In the genomic region with DNA sequence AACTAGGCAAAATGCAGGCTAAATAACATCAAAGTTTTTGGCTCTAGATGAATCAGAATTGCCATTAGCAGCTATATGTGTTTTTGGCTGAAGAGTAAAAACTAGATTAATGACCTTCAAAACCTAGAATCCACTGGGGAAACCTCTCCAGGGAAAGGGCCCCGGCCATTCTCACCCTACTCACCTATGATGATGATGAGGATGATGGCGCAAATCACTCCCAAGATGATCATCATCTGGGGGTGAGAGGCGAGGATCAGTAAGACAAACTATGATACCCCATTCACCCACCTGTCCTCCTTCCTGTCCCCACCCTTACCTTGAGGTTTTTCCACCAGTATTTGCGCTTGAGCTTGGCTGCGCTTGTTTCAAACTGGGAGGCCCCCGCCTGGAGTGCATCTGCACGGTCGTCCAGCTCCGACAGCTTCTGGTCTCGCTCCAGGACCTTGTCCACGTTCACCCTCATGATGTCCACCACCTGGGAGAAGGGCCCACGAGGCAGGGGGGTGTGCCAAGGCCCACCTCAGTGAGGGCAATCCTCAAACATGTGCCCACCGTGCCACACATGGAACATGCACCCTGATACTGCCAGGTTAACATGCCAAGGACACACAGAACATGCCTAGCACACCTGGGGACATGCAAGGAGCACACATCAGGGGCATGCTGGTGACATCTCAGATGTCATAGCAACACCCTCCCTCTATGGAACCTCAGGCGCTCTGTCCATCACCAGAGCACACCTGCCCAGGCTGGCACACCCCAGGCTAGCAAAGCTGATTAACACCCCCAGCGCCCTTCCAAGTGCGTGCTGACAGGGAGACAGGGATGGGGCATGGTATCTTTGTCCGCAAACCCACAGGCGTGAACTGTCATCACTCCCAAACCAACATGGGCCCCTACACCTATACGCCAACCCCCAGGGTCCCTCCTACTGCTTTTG, we compare ENCODE assay signal across 6 cellular contexts. TPM values are rescaled to one million over a fixed set of nuclear protein-coding genes. Genes with fewer than 3 reads are reported as not detected.
DNase-seq lines count a peak whose midpoint lies in the region; ATAC-seq and TF ChIP-seq lines count a peak whose summit lies in the region.

No MANE protein-coding gene starts in this region.

- ATAC-seq in left lung (no peak), GM18867 (IDR thresholded peaks at IDR 0.05; ENCODE audit: unreplicated experiment) (no peak)

- H3K27ac ChIP-seq in left lung: peak overlapping the region; percentile 92 to 95

- no peaks in the 10 kb centered on the region for H3K27me3 ChIP-seq in BJ (ENCODE audit: control insufficient read depth, insufficient read depth, low read length)
- H3K27me3 ChIP-seq in left lung: no peaks in the 10 kb centered on the region

- peaks cover 52% of the 10 kb centered on the region for H3K4me1 Mint-ChIP-seq in activated CD4-positive, alpha-beta memory T cell treated with anti-CD3 and anti-CD28 coated beads for 36 hours (ENCODE audit: low read depth)

- peaks cover 12% of the 10 kb centered on the region for H3K36me3 ChIP-seq in BJ (ENCODE audit: control insufficient read depth, insufficient read depth, low read length)
- H3K36me3 ChIP-seq in left lung: peaks cover 0 to 29% of the 10 kb centered on the region in 2 donors

- H3K9me3 Mint-ChIP-seq in activated CD4-positive, alpha-beta memory T cell treated with anti-CD3 and anti-CD28 coated beads for 36 hours: no peaks in the 10 kb centered on the region

- peak overlapping the region; percentile 100 for H3K4me3 ChIP-seq in BJ (ENCODE audit: low read depth, low read length)
- H3K4me3 ChIP-seq in left lung: peak overlapping the region; percentile 87 to 99

- TF ChIP-seq CTCF in BJ (IDR thresholded peaks at IDR 0.05; ENCODE audit: insufficient read depth, low read depth, low read length): no peak
- TF ChIP-seq CTCF in left lung (IDR thresholded peaks at IDR 0.05): no peak

- DNase-seq in BJ (ENCODE audit: low read depth) (no peak), left lung (peak in 1 of 2 donors; percentile 66), inferior parietal cortex (ENCODE audit: extremely low spot score) (no peak)
- peak; percentile 35 for DNase-seq in activated CD4-positive, alpha-beta memory T cell treated with anti-CD3 and anti-CD28 coated beads for 36 hours
- no peak for DNase-seq in stimulated activated CD8-positive, alpha-beta memory T cell treated with anti-CD3 and anti-CD28 coated beads, Interleukin-4, amount 100 ng/mL, for 48 hours

- H3K27me3 Mint-ChIP-seq in activated CD4-positive, alpha-beta memory T cell treated with anti-CD3 and anti-CD28 coated beads for 36 hours: no peaks in the 10 kb centered on the region

- intact Hi-C loops in activated CD4-positive, alpha-beta memory T cell treated with anti-CD3 and anti-CD28 coated beads for 36 hours (cut with micrococcal nuclease): no loop called here
- intact Hi-C loops in left lung (cut with DNase I): no loop called here

- H3K4me1 ChIP-seq in left lung: peaks cover 32 to 76% of the 10 kb centered on the region in 2 donors

- peak overlapping the region; percentile 92 for H3K27ac Mint-ChIP-seq in activated CD4-positive, alpha-beta memory T cell treated with anti-CD3 and anti-CD28 coated beads for 36 hours

- no peaks in the 10 kb centered on the region for H3K9me3 ChIP-seq in left lung

- POLR2A ChIA-PET in BJ (lab: Charles Lee): no interaction called here
- POLR2A ChIA-PET in activated CD4-positive, alpha-beta memory T cell treated with anti-CD3 and anti-CD28 coated beads for 36 hours (lab: Charles Lee): interaction anchor here (0.9 to 4.5 kb wide), 4 partner anchors 11 to 215 kb away, joined by 3 to 146 read pairs (median 4); no protein-coding TSS in a partner anchor

- peak overlapping the region; percentile 86 for H3K4me3 Mint-ChIP-seq in activated CD4-positive, alpha-beta memory T cell treated with anti-CD3 and anti-CD28 coated beads for 36 hours

- H3K36me3 Mint-ChIP-seq in activated CD4-positive, alpha-beta memory T cell treated with anti-CD3 and anti-CD28 coated beads for 36 hours: peaks cover 24% of the 10 kb centered on the region

- CTCF ChIA-PET in BJ (lab: Yijun Ruan, JAX): interaction anchor here (0.5 to 4.7 kb wide), 6 partner anchors 11 to 62 kb away, joined by 3 to 31 read pairs (median 4); no protein-coding TSS in a partner anchor
- CTCF ChIA-PET in activated CD4-positive, alpha-beta memory T cell treated with anti-CD3 and anti-CD28 coated beads for 36 hours (lab: Charles Lee): interaction anchor here (1.1 to 8.7 kb wide), 6 partner anchors 11 to 60 kb away, joined by 3 to 62 read pairs (median 6); partner anchors contain the start of genes ALOXE3 and HES7

RNA-seq across cellular contexts. Expression of gene VAMP2, which starts 1.2 kb away (rescaled TPM):
- polyA plus RNA-seq in BJ (2011; rRNA removed): 20.1 and 22.8 TPM in 2 replicates
- 7.4 and 9.6 TPM in 2 replicates for polyA minus RNA-seq in BJ (2011; rRNA and poly(A)+ RNA removed)
- 10 to 100 TPM; 30.1 to 30.4 TPM for total RNA-seq in activated CD4-positive, alpha-beta memory T cell treated with anti-CD3 and anti-CD28 coated beads for 36 hours
- 10 to 100 TPM; 48.3 to 48.9 TPM for total RNA-seq in left lung

RNA-seq across cellular contexts. Expression of gene PER1, which starts 9.4 kb away (rescaled TPM):
- polyA plus RNA-seq in BJ (2011; rRNA removed): 5.1 and 7.7 TPM in 2 replicates
- 11.4 and 32.7 TPM in 2 replicates for polyA minus RNA-seq in BJ (2011; rRNA and poly(A)+ RNA removed)
- total RNA-seq in activated CD4-positive, alpha-beta memory T cell treated with anti-CD3 and anti-CD28 coated beads for 36 hours: 10 to 100 TPM; 48.9 to 56.3 TPM
- 100 to 1,000 TPM; 101 to 111 TPM for total RNA-seq in left lung

RNA-seq across cellular contexts. Expression of gene TMEM107, which starts 14.6 kb away (rescaled TPM):
- polyA plus RNA-seq in BJ (2011; rRNA removed): 13.6 and 14.5 TPM in 2 replicates
- 52.2 and 57.1 TPM in 2 replicates for polyA minus RNA-seq in BJ (2011; rRNA and poly(A)+ RNA removed)
- 10 to 100 TPM; 32.6 to 35.3 TPM for total RNA-seq in activated CD4-positive, alpha-beta memory T cell treated with anti-CD3 and anti-CD28 coated beads for 36 hours
- 10 to 100 TPM; 15.0 to 15.9 TPM for total RNA-seq in left lung

RNA-seq across cellular contexts. Expression of gene BORCS6, which starts 28.4 kb away (rescaled TPM):
- 3.0 and 4.5 TPM in 2 replicates for polyA plus RNA-seq in BJ (2011; rRNA removed)
- polyA minus RNA-seq in BJ (2011; rRNA and poly(A)+ RNA removed): 2.8 and 3.4 TPM in 2 replicates
- 1 to 10 TPM; 7.9 to 8.3 TPM for total RNA-seq in activated CD4-positive, alpha-beta memory T cell treated with anti-CD3 and anti-CD28 coated beads for 36 hours
- total RNA-seq in left lung: 10 to 100 TPM in 1 of 2 donors, 1 to 10 TPM in 1; 8.8 to 10.6 TPM

RNA-seq across cellular contexts. Expression of gene HES7, which starts 37.7 kb away (rescaled TPM):
- polyA plus RNA-seq in BJ (2011; rRNA removed): not detected in 2 replicates
- 0.09 TPM in 1 of 2 replicates, not detected in the other for polyA minus RNA-seq in BJ (2011; rRNA and poly(A)+ RNA removed)
- total RNA-seq in activated CD4-positive, alpha-beta memory T cell treated with anti-CD3 and anti-CD28 coated beads for 36 hours: 1 to 10 TPM; 2.5 to 2.8 TPM
- under 1 TPM in 1 of 2 donors, not detected in 1; 0.52 TPM for total RNA-seq in left lung
